In genomic region chr7:106775975-106776607, GRCh38 we compare ENCODE assay signal across 28 cellular contexts.
DNase-seq lines count a peak whose midpoint lies in the region; ATAC-seq, FAIRE-seq and TF ChIP-seq lines count a peak whose summit lies in the region.
"Had no signal": no experiment of that assay in that cellular context is flagged by ENCODE, and none has a peak within 500 bp of the region (broad histone marks: within the 10 kb centered on the region; RNA-seq: fewer than 3 reads in every experiment).

No MANE protein-coding gene starts in this region.

- H4K8ac ChIP-seq in trophoblast cell (ENCODE audit: low read depth, low read length): peak overlapping the region; percentile 74

- peak overlapping the region; percentile 84 for H4K91ac ChIP-seq in trophoblast cell (ENCODE audit: low read depth, low read length)

- FAIRE-seq in endothelial cell of umbilical vein (lab: Jason Lieb, UNC): no peak
- FAIRE-seq: D721Med, HTR-8/SVneo had no signal

- H3K27me3 Mint-ChIP-seq in activated CD4-positive, alpha-beta T cell treated with anti-CD3 and anti-CD28 coated beads for 36 hours: no peaks in the 10 kb centered on the region
- no peaks in the 10 kb centered on the region for H3K27me3 Mint-ChIP-seq in activated CD8-positive, alpha-beta memory T cell treated with anti-CD3 and anti-CD28 coated beads, Interleukin-2, amount 10 ng/mL, durations not matched to agents 7 days and 5 days

- no peak for ATAC-seq in activated CD4-positive, alpha-beta T cell treated with anti-CD3 and anti-CD28 coated beads for 36 hours
- no peak for ATAC-seq in activated CD8-positive, alpha-beta memory T cell treated with anti-CD3 and anti-CD28 coated beads, Interleukin-2, amount 10 ng/mL, durations not matched to agents 7 days and 5 days
- ATAC-seq: effector memory CD8-positive, alpha-beta T cell had no signal

- dilution Hi-C loops in endothelial cell of umbilical vein (cut with MboI; ENCODE audit: extremely low pct_ligation_motif_present, low sequenced_read_pairs): no loop called here

- peak overlapping the region; percentile 47 for H2BK120ac ChIP-seq in trophoblast cell (ENCODE audit: insufficient read depth, low read length, poor library complexity)

- H3K27ac Mint-ChIP-seq in activated CD4-positive, alpha-beta T cell treated with anti-CD3 and anti-CD28 coated beads for 36 hours: peak overlapping the region; percentile 40
- H3K27ac Mint-ChIP-seq in activated CD8-positive, alpha-beta memory T cell treated with anti-CD3 and anti-CD28 coated beads, Interleukin-2, amount 10 ng/mL, durations not matched to agents 7 days and 5 days: no peak overlapping the region
- H3K27ac Mint-ChIP-seq: effector memory CD8-positive, alpha-beta T cell had no signal

- H3K4me3 ChIP-seq in SJSA1 (peak overlapping the region; percentile 40), endothelial cell of umbilical vein (replicated peaks in 1 of 3; ENCODE audit: insufficient read depth in 1 of 3, low read depth in 1 of 3, low read length in 3 of 3) (peak overlapping the region in 1 of 3 experiments; percentile 27), trophoblast cell (ENCODE audit: low read depth, low read length) (no peak overlapping the region)
- H3K4me3 ChIP-seq: HAP-1, prostate gland, SK-N-MC, spleen, upper lobe of right lung had no signal

- H3K27me3 ChIP-seq in SJSA1 (replicated peaks) (no peaks in the 10 kb centered on the region), endothelial cell of umbilical vein (ENCODE audit: control insufficient read depth in 2 of 2, insufficient read depth in 2 of 2, low read length in 2 of 2) (no peaks in the 10 kb centered on the region), trophoblast cell (ENCODE audit: insufficient read depth, low read length) (no peaks in the 10 kb centered on the region)
- H3K27me3 ChIP-seq: spleen, upper lobe of right lung had no signal

- H3K4me3 Mint-ChIP-seq in activated CD4-positive, alpha-beta T cell treated with anti-CD3 and anti-CD28 coated beads for 36 hours: no peak overlapping the region
- H3K4me3 Mint-ChIP-seq in activated CD8-positive, alpha-beta memory T cell treated with anti-CD3 and anti-CD28 coated beads, Interleukin-2, amount 10 ng/mL, durations not matched to agents 7 days and 5 days: no peak overlapping the region
- H3K4me3 Mint-ChIP-seq: effector memory CD8-positive, alpha-beta T cell; nephron progenitor cell had no signal

- H3K79me1 ChIP-seq in trophoblast cell (ENCODE audit: low read length): peaks cover 9% of the 10 kb centered on the region

- H3K9me1 ChIP-seq in endothelial cell of umbilical vein (replicated peaks; ENCODE audit: control insufficient read depth, extremely low read depth, insufficient read depth, low read length): no peaks in the 10 kb centered on the region

- WGBS in trophoblast cell (ENCODE audit: extremely low coverage, insufficient coverage, insufficient read length): no CpG with 5 or more reads among the region's 3 CpGs

- H3K4me1 ChIP-seq in SJSA1 (replicated peaks): peaks cover 85% of the 10 kb centered on the region
- peaks cover 37% of the 10 kb centered on the region for H3K4me1 ChIP-seq in endothelial cell of umbilical vein (ENCODE audit: control insufficient read depth, extremely low read depth, insufficient read depth, low read length)
- peaks cover 2 to 12% of the 10 kb centered on the region in 2 experiments for H3K4me1 ChIP-seq in trophoblast cell (ENCODE audit: control insufficient read depth in 1 of 2, insufficient read depth in 2 of 2, low read length in 2 of 2)
- H3K4me1 ChIP-seq: HAP-1, prostate gland, spleen, upper lobe of right lung had no signal

- H4K20me1 ChIP-seq in endothelial cell of umbilical vein (replicated peaks; ENCODE audit: control insufficient read depth, extremely low read depth, insufficient read depth, low read length): no peaks in the 10 kb centered on the region

- peaks cover 2% of the 10 kb centered on the region for H3K79me2 ChIP-seq in endothelial cell of umbilical vein (ENCODE audit: control insufficient read depth, insufficient read depth, low read length)
- H3K79me2 ChIP-seq in trophoblast cell (ENCODE audit: control insufficient read depth, insufficient read depth, low read length, poor library complexity): no peaks in the 10 kb centered on the region

- DNase-seq in activated CD4-positive, alpha-beta T cell treated with anti-CD3 and anti-CD28 coated beads for 36 hours: no peak
- no peak for DNase-seq in activated CD4-positive, alpha-beta T cell treated with anti-CD3 and anti-CD28 coated beads for 1 hour
- DNase-seq in SJSA1 (ENCODE audit: low read depth in 1 of 2, low spot score in 2 of 2): no peak
- DNase-seq in endothelial cell of umbilical vein (ENCODE audit: low read depth, low spot score): no peak
- DNase-seq in trophoblast cell: no peak
- DNase-seq in activated CD8-positive, alpha-beta memory T cell treated with anti-CD3 and anti-CD28 coated beads, Interleukin-2, amount 50 U/mL, for 4 hours: no peak
- DNase-seq in activated CD8-positive, alpha-beta memory T cell treated with anti-CD3 and anti-CD28 coated beads, Interleukin-2, amount 10 ng/mL, durations not matched to agents 7 days and 5 days: no peak
- DNase-seq in KBM-7: no peak
- DNase-seq: activated naive CD4-positive, alpha-beta T cell treated with Interleukin-2 at 50 U/mL for 16 hours; aorta; effector memory CD8-positive, alpha-beta T cell; head of caudate nucleus; Kasumi-1; NCI-H1092 treated with DMSO at 0.1 percent for 48 hours; NCI-H2081; NCI-H510A; nephron progenitor cell; NK-92 treated with Interleukin-12 subunit alpha and Interleukin-12 subunit beta, amount 100 ng/mL, for 24 hours; spleen; stimulated activated CD4-positive, alpha-beta T cell treated with anti-CD3 and anti-CD28 coated beads, Interleukin-4, amount 100 ng/mL, for 24 hours; T-helper 9 cell; upper lobe of right lung had no signal

- H3K27ac ChIP-seq in SJSA1 (peak overlapping the region; percentile 96), endothelial cell of umbilical vein (ENCODE audit: insufficient read depth, low read depth, low read length) (peak overlapping the region; percentile 83), trophoblast cell (ENCODE audit: low read depth, low read length) (peak overlapping the region; percentile 64)
- H3K27ac ChIP-seq: 22Rv1, prostate gland, SK-N-MC, spleen, upper lobe of right lung had no signal

- peak overlapping the region; percentile 82 for H2BK12ac ChIP-seq in trophoblast cell (ENCODE audit: low read length)

- peak overlapping the region; percentile 59 for H3K18ac ChIP-seq in trophoblast cell (ENCODE audit: low read length)

- intact Hi-C loops in activated CD4-positive, alpha-beta T cell treated with anti-CD3 and anti-CD28 coated beads for 36 hours (cut with DNase I, micrococcal nuclease): loop anchor here in 1 of 2 experiments (2.0 to 10.0 kb wide), 2 partner anchors 19 to 1039 kb away; no protein-coding TSS in a partner anchor
- intact Hi-C loops in endothelial cell of umbilical vein (cut with micrococcal nuclease): loop anchor here (1.0 to 5.0 kb wide), 7 partner anchors 58 to 559 kb away; partner anchors contain the start of genes CCDC71L, HBP1 and PIK3CG

- H3K9me3 ChIP-seq in SJSA1 (replicated peaks): peaks cover 2% of the 10 kb centered on the region; the same call in 1 of the 2 replicates
- no peaks in the 10 kb centered on the region for H3K9me3 ChIP-seq in endothelial cell of umbilical vein (replicated peaks; ENCODE audit: control insufficient read depth, insufficient read depth, low read length)
- H3K9me3 ChIP-seq in trophoblast cell (ENCODE audit: insufficient read depth, low read depth, low read length): no peaks in the 10 kb centered on the region
- H3K9me3 ChIP-seq: HAP-1, prostate gland, upper lobe of right lung had no signal

- TF ChIP-seq CTCF in endothelial cell of umbilical vein (IDR thresholded peaks at IDR 0.05; ENCODE audit: extremely low read depth in 1 of 2, insufficient read depth in 1 of 2, low read depth in 1 of 2, low read length in 2 of 2): no peak

- TF ChIP-seq POLR2A in endothelial cell of umbilical vein (IDR thresholded peaks at IDR 0.05; ENCODE audit: low read depth, low read length): no peak

- peaks cover 39% of the 10 kb centered on the region for H3K4me1 Mint-ChIP-seq in activated CD4-positive, alpha-beta T cell treated with anti-CD3 and anti-CD28 coated beads for 36 hours
- H3K4me1 Mint-ChIP-seq in activated CD8-positive, alpha-beta memory T cell treated with anti-CD3 and anti-CD28 coated beads, Interleukin-2, amount 10 ng/mL, durations not matched to agents 7 days and 5 days: peaks cover 18% of the 10 kb centered on the region
- H3K4me1 Mint-ChIP-seq: nephron progenitor cell had no signal

- no peak overlapping the region for H4K12ac ChIP-seq in trophoblast cell (ENCODE audit: low read depth, low read length)

- no peak overlapping the region for H2AK5ac ChIP-seq in trophoblast cell (ENCODE audit: low read length)

- in situ Hi-C loops in KBM-7 (cut with MboI; ENCODE audit: low pct_unique_long_range_greater_than_20kb, low sequenced_read_pairs): loop anchor here (25.0 kb wide), 1 partner anchor 361 kb away; no protein-coding TSS in a partner anchor

- H3K9ac ChIP-seq in endothelial cell of umbilical vein (replicated peaks; ENCODE audit: extremely low read depth, insufficient read depth, low read length): peak overlapping the region; percentile 79
- H3K9ac ChIP-seq in trophoblast cell (ENCODE audit: low read length): no peak overlapping the region

- POLR2A ChIA-PET in activated CD4-positive, alpha-beta T cell treated with anti-CD3 and anti-CD28 coated beads for 36 hours (lab: Charles Lee): no interaction called here
- POLR2A ChIA-PET in endothelial cell of umbilical vein (lab: Charles Lee): interaction anchor here (0.7 to 2.0 kb wide), 5 partner anchors 58 to 559 kb away, joined by 3 to 7 read pairs (median 4); partner anchors contain the start of gene HBP1

- CTCF ChIA-PET in activated CD4-positive, alpha-beta T cell treated with anti-CD3 and anti-CD28 coated beads for 36 hours (lab: Charles Lee): interaction anchor here (0.6 to 1.5 kb wide), 5 partner anchors 40 to 272 kb away, joined by 3 to 9 read pairs (median 3); partner anchors contain the start of gene CCDC71L
- CTCF ChIA-PET in endothelial cell of umbilical vein (lab: Charles Lee): interaction anchor here (0.8 to 1.6 kb wide), 7 partner anchors 10 to 599 kb away, joined by 3 to 9 read pairs (median 4); partner anchors contain the start of gene NAMPT
- CTCF ChIA-PET in activated CD8-positive, alpha-beta memory T cell treated with anti-CD3 and anti-CD28 coated beads, Interleukin-2, amount 10 ng/mL, durations not matched to agents 7 days and 5 days (lab: Charles Lee): interaction anchor here (1.7 kb wide), 1 partner anchor 12 kb away, joined by 3 read pairs; no protein-coding TSS in a partner anchor

- peaks cover 49% of the 10 kb centered on the region for H3K36me3 ChIP-seq in SJSA1
- no peaks in the 10 kb centered on the region for H3K36me3 ChIP-seq in endothelial cell of umbilical vein (ENCODE audit: control insufficient read depth in 2 of 2, extremely low read depth in 1 of 2, insufficient read depth in 2 of 2, low read length in 2 of 2)
- H3K36me3 ChIP-seq in trophoblast cell (ENCODE audit: control insufficient read depth in 1 of 2, insufficient read depth in 2 of 2, low read length in 2 of 2): no peaks in the 10 kb centered on the region
- H3K36me3 ChIP-seq: HAP-1, prostate gland, spleen, upper lobe of right lung had no signal

- H3K23ac ChIP-seq in trophoblast cell (ENCODE audit: low read length): no peak overlapping the region

- BruUV-seq in endothelial cell of umbilical vein (replicated peaks; lab: Mats Ljungman, UMichigan): no TSS peak

- peak overlapping the region; percentile 50 for H2BK5ac ChIP-seq in trophoblast cell (ENCODE audit: low read depth, low read length, poor library complexity)

- H3K36me3 Mint-ChIP-seq in activated CD4-positive, alpha-beta T cell treated with anti-CD3 and anti-CD28 coated beads for 36 hours (ENCODE audit: low read depth): peaks cover 4% of the 10 kb centered on the region
- peaks cover 11% of the 10 kb centered on the region for H3K36me3 Mint-ChIP-seq in activated CD8-positive, alpha-beta memory T cell treated with anti-CD3 and anti-CD28 coated beads, Interleukin-2, amount 10 ng/mL, durations not matched to agents 7 days and 5 days

- H3K4ac ChIP-seq in trophoblast cell (ENCODE audit: low read depth, low read length): no peak overlapping the region

- peak overlapping the region; percentile 54 for H3K4me2 ChIP-seq in endothelial cell of umbilical vein (ENCODE audit: insufficient read depth, low read length)
- no peak overlapping the region for H3K4me2 ChIP-seq in trophoblast cell (ENCODE audit: low read length)

- H2AFZ ChIP-seq in endothelial cell of umbilical vein (ENCODE audit: low read depth, low read length) (peak overlapping the region; percentile 56), trophoblast cell (ENCODE audit: insufficient read depth, low read length, poor library complexity) (no peak overlapping the region)

- H3K9me3 Mint-ChIP-seq in activated CD4-positive, alpha-beta T cell treated with anti-CD3 and anti-CD28 coated beads for 36 hours (ENCODE audit: low read depth): peaks cover 15% of the 10 kb centered on the region
- peaks cover 10% of the 10 kb centered on the region for H3K9me3 Mint-ChIP-seq in activated CD8-positive, alpha-beta memory T cell treated with anti-CD3 and anti-CD28 coated beads, Interleukin-2, amount 10 ng/mL, durations not matched to agents 7 days and 5 days (ENCODE audit: low read depth)
- H3K9me3 Mint-ChIP-seq: effector memory CD8-positive, alpha-beta T cell had no signal

- no peak overlapping the region for H3K14ac ChIP-seq in trophoblast cell (ENCODE audit: low read length)
